ENCODE assay signal across 1 cellular context in genomic region chr14:99242238-99242637, GRCh38.
TF ChIP-seq lines count a peak whose summit lies in the region.

No MANE protein-coding gene starts in this region.

TF ChIP-seq in HepG2, 621 proteins besides CTCF, POLR2A, EP300 and RAD21:
- TF ChIP-seq ZNF841 (CRISPR knock-in tag; IDR thresholded peaks at IDR 0.05; ENCODE audit: borderline replicate concordance) (no peak), CEBPZ (IDR thresholded peaks at IDR 0.05; ENCODE audit: low read length) (no peak), SYNCRIP (IDR thresholded peaks at IDR 0.05; ENCODE audit: insufficient read depth, low read depth, low read length) (no peak), KDM5A (IDR thresholded peaks at IDR 0.05; ENCODE audit: borderline replicate concordance, low read length) (no peak), HBP1 (CRISPR knock-in tag; IDR thresholded peaks at IDR 0.05; ENCODE audit: low read depth) (no peak), KLF16 (CRISPR knock-in tag; IDR thresholded peaks at IDR 0.05) (no peak), UBTF (CRISPR knock-in tag; IDR thresholded peaks at IDR 0.05) (no peak), ZMYM3 (CRISPR knock-in tag; IDR thresholded peaks at IDR 0.05) (no peak), ZMAT3 (CRISPR knock-in tag; conservative IDR thresholded peaks at IDR 0.05) (no peak), YEATS2 (CRISPR knock-in tag; IDR thresholded peaks at IDR 0.05; ENCODE audit: borderline replicate concordance) (no peak), ZBTB25 (CRISPR knock-in tag; IDR thresholded peaks at IDR 0.05) (no peak), CCAR2 (optimal IDR thresholded peaks at IDR 0.05; ENCODE audit: low read depth, low read length) (no peak)
